ENCODE assay signal across 1 cellular context in the genomic region with DNA sequence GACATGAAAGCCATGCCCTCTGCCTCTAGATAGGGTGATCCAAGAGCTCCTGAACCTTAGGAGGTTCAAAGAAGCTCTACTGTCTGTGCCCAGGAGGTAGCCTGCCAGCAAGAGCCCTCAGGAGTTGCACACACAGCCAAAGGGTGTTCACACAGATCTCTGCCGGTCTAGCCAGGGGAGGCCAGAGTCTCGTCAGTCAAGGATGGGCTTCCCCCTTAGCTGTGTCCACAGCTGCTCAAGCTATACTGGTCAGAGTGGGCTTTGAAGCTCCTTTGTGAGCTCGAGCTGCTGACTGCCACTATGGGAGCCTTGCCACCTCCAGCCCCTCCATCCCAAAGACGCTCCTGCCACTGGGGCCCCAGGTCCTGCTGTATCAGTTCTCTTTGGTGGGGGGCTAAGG.
TF ChIP-seq lines count a peak whose summit lies in the region.

No MANE protein-coding gene starts in this region.

TF ChIP-seq in K562, 482 proteins besides CTCF, POLR2A, EP300 and RAD21:
- TF ChIP-seq TAL1 (IDR thresholded peaks at IDR 0.05) (peak; percentile 45; the same call in 1 of the 2 replicates), KAT2B (IDR thresholded peaks at IDR 0.05; ENCODE audit: low read depth, low read length) (no peak), ATF7 (IDR thresholded peaks at IDR 0.05) (no peak), ARID1B (IDR thresholded peaks at IDR 0.05) (0 out of 2 replicates have a peak, but pooled peaks have one; percentile 21)
- TF ChIP-seq, protein P1, sequence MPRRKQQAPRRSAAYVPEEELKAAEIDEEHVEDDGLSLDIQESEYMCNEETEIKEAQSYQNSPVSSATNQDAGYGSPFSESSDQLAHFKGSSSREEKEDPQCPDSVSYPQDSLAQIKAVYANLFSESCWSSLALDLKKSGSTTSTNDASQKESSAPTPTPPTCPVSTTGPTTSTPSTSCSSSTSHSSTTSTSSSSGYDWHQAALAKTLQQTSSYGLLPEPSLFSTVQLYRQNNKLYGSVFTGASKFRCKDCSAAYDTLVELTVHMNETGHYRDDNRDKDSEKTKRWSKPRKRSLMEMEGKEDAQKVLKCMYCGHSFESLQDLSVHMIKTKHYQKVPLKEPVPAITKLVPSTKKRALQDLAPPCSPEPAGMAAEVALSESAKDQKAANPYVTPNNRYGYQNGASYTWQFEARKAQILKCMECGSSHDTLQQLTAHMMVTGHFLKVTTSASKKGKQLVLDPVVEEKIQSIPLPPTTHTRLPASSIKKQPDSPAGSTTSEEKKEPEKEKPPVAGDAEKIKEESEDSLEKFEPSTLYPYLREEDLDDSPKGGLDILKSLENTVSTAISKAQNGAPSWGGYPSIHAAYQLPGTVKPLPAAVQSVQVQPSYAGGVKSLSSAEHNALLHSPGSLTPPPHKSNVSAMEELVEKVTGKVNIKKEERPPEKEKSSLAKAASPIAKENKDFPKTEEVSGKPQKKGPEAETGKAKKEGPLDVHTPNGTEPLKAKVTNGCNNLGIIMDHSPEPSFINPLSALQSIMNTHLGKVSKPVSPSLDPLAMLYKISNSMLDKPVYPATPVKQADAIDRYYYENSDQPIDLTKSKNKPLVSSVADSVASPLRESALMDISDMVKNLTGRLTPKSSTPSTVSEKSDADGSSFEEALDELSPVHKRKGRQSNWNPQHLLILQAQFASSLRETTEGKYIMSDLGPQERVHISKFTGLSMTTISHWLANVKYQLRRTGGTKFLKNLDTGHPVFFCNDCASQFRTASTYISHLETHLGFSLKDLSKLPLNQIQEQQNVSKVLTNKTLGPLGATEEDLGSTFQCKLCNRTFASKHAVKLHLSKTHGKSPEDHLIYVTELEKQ (CRISPR knock-in tag; IDR thresholded peaks at IDR 0.05), result no peak
